ENCODE assay signal across 12 cellular contexts in the genomic region with DNA sequence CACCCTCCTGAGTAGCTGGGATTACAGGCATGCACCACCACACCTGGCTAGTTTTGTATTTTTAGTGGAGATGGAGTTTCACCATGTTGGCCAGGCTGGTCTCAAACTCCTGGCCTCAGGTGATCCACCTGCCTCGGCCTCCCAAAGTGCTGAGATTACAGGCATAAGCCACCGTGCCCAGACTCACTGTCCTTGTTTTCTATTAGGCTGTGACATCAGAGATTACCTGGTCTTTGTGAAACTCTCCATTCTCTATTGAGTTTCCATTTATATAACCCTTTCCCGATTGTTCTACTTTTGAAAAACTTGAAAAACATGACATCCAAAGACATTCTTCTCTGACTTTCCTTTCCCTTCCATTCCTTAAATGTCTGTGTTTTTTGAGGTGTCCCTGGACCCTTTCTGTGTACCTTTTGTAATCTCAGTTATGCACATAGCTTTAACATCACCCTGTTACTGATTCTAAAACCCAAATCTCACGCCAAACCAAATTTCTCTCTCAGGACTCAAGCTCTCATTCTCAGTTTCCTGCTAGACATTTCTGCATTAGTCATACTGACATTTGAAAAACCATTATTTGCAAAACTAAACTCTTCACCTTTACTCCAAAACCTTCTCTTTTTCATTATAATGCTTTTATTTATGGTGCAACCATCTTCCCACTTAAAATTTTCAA.
DNase-seq lines count a peak whose midpoint lies in the region; ATAC-seq and TF ChIP-seq lines count a peak whose summit lies in the region.
"Had no signal": no experiment of that assay in that cellular context is flagged by ENCODE, and none has a peak within 500 bp of the region (broad histone marks: within the 10 kb centered on the region; RNA-seq: fewer than 3 reads in every experiment).

No MANE protein-coding gene starts in this region.

- H3K79me2 ChIP-seq in Karpas-422 (ENCODE audit: low read length): peaks cover 11% of the 10 kb centered on the region

- H3K36me3 ChIP-seq in heart right ventricle: no peaks in the 10 kb centered on the region
- H3K36me3 ChIP-seq in Karpas-422 (ENCODE audit: insufficient read depth, low read length): no peaks in the 10 kb centered on the region

- TF ChIP-seq CTCF in heart right ventricle (IDR thresholded peaks at IDR 0.05): no peak

- H3K4me1 ChIP-seq in heart right ventricle (no peaks in the 10 kb centered on the region), Karpas-422 (ENCODE audit: low read length) (no peaks in the 10 kb centered on the region)

- 85 to 93% methylated on average over 4 of the region's 4 CpGs for WGBS in heart right ventricle, 2 donors

- H3K9me3 ChIP-seq in heart right ventricle (peaks cover 0 to 17% (median 0%) of the 10 kb centered on the region in 11 donors), Karpas-422 (ENCODE audit: low read length) (no peaks in the 10 kb centered on the region)
- H3K9me3 ChIP-seq: mucosa of descending colon had no signal

- H3K4me3 ChIP-seq in heart right ventricle (no peak overlapping the region), Karpas-422 (ENCODE audit: low read length) (no peak overlapping the region)
- H3K4me3 ChIP-seq: mucosa of descending colon had no signal

- H3K9ac ChIP-seq in Karpas-422 (ENCODE audit: low read length): no peak overlapping the region

- no peak overlapping the region for H2AFZ ChIP-seq in Karpas-422 (ENCODE audit: low read length)

- DNase-seq in NCI-H524 treated with DMSO at 0.1 percent for 48 hours (lab: John Stamatoyannopoulos, UW) (no peak), cerebellar cortex (ENCODE audit: low spot score) (no peak), heart right ventricle (no peak), Karpas-422 (no peak)
- DNase-seq: C1 segment of cervical spinal cord; mucosa of descending colon; NCI-H1092 treated with DMSO at 0.1 percent for 48 hours; stimulated activated CD4-positive, alpha-beta T cell treated with anti-CD3 and anti-CD28 coated beads, Interleukin-2, amount 100 ng/mL, for 48 hours had no signal

- H3K9me2 ChIP-seq in Karpas-422 (replicated peaks; ENCODE audit: insufficient read depth, low read length): no peaks in the 10 kb centered on the region

- H3K27ac ChIP-seq in heart right ventricle: no peak overlapping the region
- no peak overlapping the region for H3K27ac ChIP-seq in Karpas-422 (ENCODE audit: low read length)

- no peaks in the 10 kb centered on the region for H4K20me1 ChIP-seq in Karpas-422 (ENCODE audit: insufficient read depth, low read depth, low read length)

- intact Hi-C loops in heart right ventricle (cut with DNase I): no loop called here

- peak; percentile 72 for ATAC-seq in GM18868 (IDR thresholded peaks at IDR 0.05; ENCODE audit: unreplicated experiment)
- ATAC-seq in GM21526 (IDR thresholded peaks at IDR 0.05; ENCODE audit: low FRiP score, unreplicated experiment): peak; percentile 80
- ATAC-seq in HG02981 (IDR thresholded peaks at IDR 0.05; ENCODE audit: unreplicated experiment): peak; percentile 81
- ATAC-seq in HG03571 (IDR thresholded peaks at IDR 0.05; ENCODE audit: unreplicated experiment): peak; percentile 66
- ATAC-seq in heart right ventricle: no peak
- ATAC-seq: mucosa of descending colon had no signal

- H3K4me2 ChIP-seq in Karpas-422 (ENCODE audit: low read depth, low read length, poor library complexity, severe bottlenecking): no peak overlapping the region

- no peaks in the 10 kb centered on the region for H3K27me3 ChIP-seq in heart right ventricle
- no peaks in the 10 kb centered on the region for H3K27me3 ChIP-seq in Karpas-422 (ENCODE audit: low read length)

Comparison
In these comparisons a context has a peak if more than half of its experiments do, and no peak if none do; other contexts are left out.
1. ATAC-seq: peak in GM18868 (single experiment), GM21526 (single experiment), HG02981 (single experiment) and HG03571 (single experiment); none in heart right ventricle (0 of 8).